In genomic region chr6:33204165-33204414, GRCh38 we compare ENCODE assay signal across 9 cellular contexts. TPM values are rescaled to one million over a fixed set of nuclear protein-coding genes. Genes with fewer than 3 reads are reported as not detected.
DNase-seq lines count a peak whose midpoint lies in the region; ATAC-seq, FAIRE-seq and TF ChIP-seq lines count a peak whose summit lies in the region.
"Had no signal": no experiment of that assay in that cellular context is flagged by ENCODE, and none has a peak within 500 bp of the region (broad histone marks: within the 10 kb centered on the region; RNA-seq: fewer than 3 reads in every experiment).

No MANE protein-coding gene starts in this region.

- peaks cover 39% of the 10 kb centered on the region for H3K4me1 ChIP-seq in mammary epithelial cell (ENCODE audit: insufficient read depth, low read length)
- H3K4me1 ChIP-seq in astrocyte (ENCODE audit: insufficient read depth, low read length), result peaks cover 63% of the 10 kb centered on the region
- peaks cover 36% of the 10 kb centered on the region for H3K4me1 ChIP-seq in mucosa of descending colon (ENCODE audit: low read depth)

- H3K27me3 ChIP-seq in mammary epithelial cell (ENCODE audit: insufficient read depth, low read length), result no peaks in the 10 kb centered on the region
- H3K27me3 ChIP-seq in astrocyte (ENCODE audit: insufficient read depth, low read length), result no peaks in the 10 kb centered on the region

- no peak for DNase-seq in MCF 10A (ENCODE audit: unreplicated experiment)
- DNase-seq in mammary epithelial cell, result no peak
- DNase-seq in astrocyte (ENCODE audit: low read depth), result no peak
- no peak for DNase-seq in mucosa of descending colon
- no peak for DNase-seq in type B pancreatic cell (ENCODE audit: extremely low spot score, unreplicated experiment)
- DNase-seq in SW480 (ENCODE audit: low spot score), result no peak
- no peak for DNase-seq in COR-L47 (lab: John Stamatoyannopoulos, UW)

- POLR2A ChIA-PET in MCF 10A (lab: Yijun Ruan, JAX), result interaction anchor here (1.0 to 2.4 kb wide), 4 partner anchors 9 to 67 kb away, joined by 3 to 19 read pairs (median 8); partner anchors contain the start of genes RPS18 and VPS52

- H3K36me3 ChIP-seq in mammary epithelial cell (ENCODE audit: insufficient read depth, low read length), result peaks cover 7% of the 10 kb centered on the region
- peaks cover 25% of the 10 kb centered on the region for H3K36me3 ChIP-seq in astrocyte (ENCODE audit: insufficient read depth, low read length)
- H3K36me3 ChIP-seq in mucosa of descending colon (ENCODE audit: low read depth), result no peaks in the 10 kb centered on the region

- H3K27ac Mint-ChIP-seq in MCF 10A (ENCODE audit: low read depth, unreplicated experiment) (peak overlapping the region; percentile 85), astrocyte (ENCODE audit: unreplicated experiment) (peak overlapping the region; percentile 80), type B pancreatic cell (peak overlapping the region; percentile 99)

- H3K4me1 Mint-ChIP-seq in MCF 10A (ENCODE audit: insufficient read depth, unreplicated experiment) (peaks cover 57% of the 10 kb centered on the region), astrocyte (ENCODE audit: low read depth, unreplicated experiment) (peaks cover 47% of the 10 kb centered on the region), type B pancreatic cell (ENCODE audit: unreplicated experiment) (peaks cover 61% of the 10 kb centered on the region)

- BruUV-seq in MCF 10A (replicated peaks; lab: Mats Ljungman, UMichigan), result no TSS peak
- no TSS peak for BruUV-seq in mammary epithelial cell (replicated peaks; lab: Mats Ljungman, UMichigan)

- H3K9me3 Mint-ChIP-seq in MCF 10A (ENCODE audit: unreplicated experiment) (no peaks in the 10 kb centered on the region), astrocyte (ENCODE audit: unreplicated experiment) (peaks cover 5% of the 10 kb centered on the region), type B pancreatic cell (no peaks in the 10 kb centered on the region)

- H4K20me1 ChIP-seq in mammary epithelial cell (ENCODE audit: insufficient read depth, low read length), result no peaks in the 10 kb centered on the region
- peaks cover 42% of the 10 kb centered on the region for H4K20me1 ChIP-seq in astrocyte (ENCODE audit: insufficient read depth, low read length)

- H3K4me2 ChIP-seq in mammary epithelial cell (ENCODE audit: insufficient read depth, low read depth, low read length), result no peak overlapping the region
- peak overlapping the region; percentile 96 for H3K4me2 ChIP-seq in astrocyte (ENCODE audit: low read length)

- H3K4me3 ChIP-seq in mammary epithelial cell (replicated peaks in 1 of 3; ENCODE audit: insufficient read depth in 1 of 3, low read depth in 2 of 3, low read length in 3 of 3), result peak overlapping the region in 1 of 3 experiments; percentile 95
- no peak overlapping the region for H3K4me3 ChIP-seq in astrocyte (ENCODE audit: insufficient read depth, low read depth, low read length)
- peak overlapping the region; percentile 57 for H3K4me3 ChIP-seq in mucosa of descending colon

- H3K36me3 Mint-ChIP-seq in MCF 10A (ENCODE audit: insufficient read depth, unreplicated experiment), result peaks cover 29% of the 10 kb centered on the region
- H3K36me3 Mint-ChIP-seq in astrocyte (ENCODE audit: low read depth, unreplicated experiment), result peaks cover 24% of the 10 kb centered on the region
- peaks cover 27% of the 10 kb centered on the region for H3K36me3 Mint-ChIP-seq in type B pancreatic cell

- dilution Hi-C loops in mammary epithelial cell (cut with HindIII; ENCODE audit: low sequenced_read_pairs), result no loop called here

- WGBS in mammary epithelial cell (ENCODE audit: low coverage, missing lambda C conversion rate), result 4% methylated on average over 2 of the region's 4 CpGs

- H3K9me3 ChIP-seq in mammary epithelial cell (replicated peaks; ENCODE audit: insufficient read depth, low read length) (no peaks in the 10 kb centered on the region), astrocyte (ENCODE audit: insufficient read depth, low read depth, low read length) (no peaks in the 10 kb centered on the region), mucosa of descending colon (no peaks in the 10 kb centered on the region)

- H3K9ac ChIP-seq in mammary epithelial cell (ENCODE audit: insufficient read depth, low read length) (no peak overlapping the region), astrocyte (ENCODE audit: low read length) (peak overlapping the region; percentile 100)

- CTCF ChIA-PET in MCF 10A (lab: Yijun Ruan, JAX), result interaction anchor here (2.0 kb wide), 1 partner anchor 43 kb away, joined by 7 read pairs; no protein-coding TSS in a partner anchor
- CTCF ChIA-PET in mammary epithelial cell (lab: Charles Lee; ENCODE audit: low non-redundant PET), result interaction anchor here (0.6 kb wide), 1 partner anchor 45 kb away, joined by 3 read pairs; no protein-coding TSS in a partner anchor

- H3K27ac ChIP-seq in mammary epithelial cell (ENCODE audit: insufficient read depth, low read depth, low read length) (no peak overlapping the region), astrocyte (ENCODE audit: low read depth, low read length) (peak overlapping the region; percentile 96)
- H3K27ac ChIP-seq: HL-60 had no signal

- H3K4me3 Mint-ChIP-seq in MCF 10A (ENCODE audit: unreplicated experiment), result peak overlapping the region; percentile 81
- peak overlapping the region; percentile 99 for H3K4me3 Mint-ChIP-seq in astrocyte (ENCODE audit: unreplicated experiment)
- H3K4me3 Mint-ChIP-seq in type B pancreatic cell, result peak overlapping the region; percentile 100

- no peaks in the 10 kb centered on the region for H3K27me3 Mint-ChIP-seq in MCF 10A (ENCODE audit: insufficient read depth, unreplicated experiment)
- H3K27me3 Mint-ChIP-seq in astrocyte (ENCODE audit: low read depth, unreplicated experiment), result no peaks in the 10 kb centered on the region
- no peaks in the 10 kb centered on the region for H3K27me3 Mint-ChIP-seq in type B pancreatic cell

- no peak overlapping the region for H2AFZ ChIP-seq in mammary epithelial cell (ENCODE audit: low read depth, low read length)
- no peak overlapping the region for H2AFZ ChIP-seq in astrocyte (ENCODE audit: low read depth, low read length)

- TF ChIP-seq CTCF in MCF 10A (IDR thresholded peaks at IDR 0.05; ENCODE audit: unreplicated experiment) (no peak), mammary epithelial cell (conservative IDR thresholded peaks at IDR 0.05 in 1 of 2, IDR thresholded peaks at IDR 0.05 in 1 of 2; ENCODE audit: extremely low read depth in 1 of 2, insufficient read depth in 1 of 2, low read depth in 1 of 2, low read length in 2 of 2) (no peak), astrocyte (IDR thresholded peaks at IDR 0.05; ENCODE audit: insufficient read depth, low read depth, low read length) (no peak), mucosa of descending colon (IDR thresholded peaks at IDR 0.05) (no peak), type B pancreatic cell (conservative IDR thresholded peaks at IDR 0.05) (no peak)

- H3K79me2 ChIP-seq in mammary epithelial cell (ENCODE audit: insufficient read depth, low read length) (peaks cover 51% of the 10 kb centered on the region), astrocyte (ENCODE audit: insufficient read depth, low read length) (peaks cover 64% of the 10 kb centered on the region)

- FAIRE-seq in astrocyte (lab: Jason Lieb, UNC), result no peak

- in situ Hi-C loops in mammary epithelial cell (cut with MboI; ENCODE audit: low sequenced_read_pairs in 2 of 2), result no loop called here

- no peak for ATAC-seq in mucosa of descending colon
- no peak for ATAC-seq in HG02623 (IDR thresholded peaks at IDR 0.05; ENCODE audit: unreplicated experiment)

- intact Hi-C loops in MCF 10A (cut with micrococcal nuclease), result loop anchor here (5.0 kb wide), 1 partner anchor 93 kb away; the partner anchor contains the start of gene RGL2
- intact Hi-C loops in mammary epithelial cell (cut with micrococcal nuclease), result no loop called here
- intact Hi-C loops in mucosa of descending colon (cut with DNase I, micrococcal nuclease), result no loop called here

RNA-seq across cellular contexts. Expression of gene HSD17B8, which starts 0.4 kb away (rescaled TPM):
- total RNA-seq in MCF 10A (2022) (26.4 and 26.6 TPM in 2 replicates), mammary epithelial cell (10 to 100 TPM in 1 of 2 donors, 1 to 10 TPM in 1; 4.7 to 16.0 TPM), astrocyte (2.1 and 2.6 TPM in 2 replicates), mucosa of descending colon (10 to 100 TPM; 12.3 to 23.2 (median 19.7) TPM), type B pancreatic cell (ENCODE audit: low replicate concordance) (13.9 and 15.7 TPM in 2 replicates)
- 25.7 TPM for polyA plus RNA-seq in mammary epithelial cell
- 4.4 TPM for polyA minus RNA-seq in mammary epithelial cell

RNA-seq across cellular contexts. Expression of gene SLC39A7, which starts 3.4 kb away (rescaled TPM):
- total RNA-seq in MCF 10A (2022), result 118 and 187 TPM in 2 replicates
- total RNA-seq in mammary epithelial cell, result 10 to 100 TPM; 52.8 to 99.3 TPM
- polyA plus RNA-seq in mammary epithelial cell, result 50.5 TPM
- polyA minus RNA-seq in mammary epithelial cell, result 73.0 TPM
- total RNA-seq in astrocyte, result 150 and 164 TPM in 2 replicates
- total RNA-seq in mucosa of descending colon, result 100 to 1,000 TPM in 2 of 3 donors, 10 to 100 TPM in 1; 96.9 to 159 (median 106) TPM
- 147 and 202 TPM in 2 replicates for total RNA-seq in type B pancreatic cell (ENCODE audit: low replicate concordance)

RNA-seq across cellular contexts. Expression of gene RXRB, which starts 3.6 kb away (rescaled TPM):
- 29.6 and 35.1 TPM in 2 replicates for total RNA-seq in MCF 10A (2022)
- total RNA-seq in mammary epithelial cell, result 10 to 100 TPM; 15.0 to 30.7 TPM
- 24.8 TPM for polyA plus RNA-seq in mammary epithelial cell
- 31.6 TPM for polyA minus RNA-seq in mammary epithelial cell
- 34.0 and 39.4 TPM in 2 replicates for total RNA-seq in astrocyte
- total RNA-seq in mucosa of descending colon, result 10 to 100 TPM; 45.4 to 51.1 (median 51.1) TPM
- 49.2 and 61.9 TPM in 2 replicates for total RNA-seq in type B pancreatic cell (ENCODE audit: low replicate concordance)

RNA-seq across cellular contexts. Expression of gene RING1, which starts 4.2 kb away (rescaled TPM):
- 45.4 and 48.3 TPM in 2 replicates for total RNA-seq in MCF 10A (2022)
- 10 to 100 TPM; 13.0 to 31.8 TPM for total RNA-seq in mammary epithelial cell
- polyA plus RNA-seq in mammary epithelial cell, result 17.0 TPM
- 22.9 TPM for polyA minus RNA-seq in mammary epithelial cell
- 30.8 and 31.1 TPM in 2 replicates for total RNA-seq in astrocyte
- 10 to 100 TPM; 28.4 to 45.1 (median 30.3) TPM for total RNA-seq in mucosa of descending colon
- 44.5 and 60.4 TPM in 2 replicates for total RNA-seq in type B pancreatic cell (ENCODE audit: low replicate concordance)

RNA-seq across cellular contexts. Expression of gene COL11A2, which starts 11.8 kb away (rescaled TPM):
- total RNA-seq in MCF 10A (2022) (0.91 and 1.5 TPM in 2 replicates), mammary epithelial cell (under 1 TPM; 0.17 to 0.45 TPM), astrocyte (1.3 and 2.2 TPM in 2 replicates), mucosa of descending colon (1 to 10 TPM in 1 of 3 donors, under 1 TPM in 2; 0.27 to 1.1 (median 0.52) TPM), type B pancreatic cell (ENCODE audit: low replicate concordance) (1.3 and 11.9 TPM in 2 replicates)
- polyA plus RNA-seq in mammary epithelial cell, result 0.12 TPM
- not detected for polyA minus RNA-seq in mammary epithelial cell
